1 cellular context compared by ENCODE assay signal in genomic region chr21:42758721-42759593, GRCh38.
TF ChIP-seq lines count a peak whose summit lies in the region.

No MANE protein-coding gene starts in this region.

TF ChIP-seq in SK-N-SH, 30 proteins besides CTCF, POLR2A, EP300 and RAD21 (continued from another document):
- no peak for TF ChIP-seq JUND (IDR thresholded peaks at IDR 0.05)
- TF ChIP-seq SMC3 (IDR thresholded peaks at IDR 0.05; ENCODE audit: low read depth, low read length): no peak
- TF ChIP-seq FOSL2 (IDR thresholded peaks at IDR 0.05; ENCODE audit: borderline replicate concordance, low read depth): no peak
- TF ChIP-seq TCF12 (IDR thresholded peaks at IDR 0.05): no peak
- TF ChIP-seq GATA2 (CRISPR knock-in tag; IDR thresholded peaks at IDR 0.05): no peak
- TF ChIP-seq NFIC (IDR thresholded peaks at IDR 0.05; ENCODE audit: borderline replicate concordance): no peak
- TF ChIP-seq MXI1 (IDR thresholded peaks at IDR 0.05; ENCODE audit: low read depth, low read length): no peak
- no peak for TF ChIP-seq USF2 (IDR thresholded peaks at IDR 0.05; ENCODE audit: borderline replicate concordance, low read depth, low read length)
- no peak for TF ChIP-seq YY1 (IDR thresholded peaks at IDR 0.05; ENCODE audit: low read depth)
- TF ChIP-seq RCOR1 (IDR thresholded peaks at IDR 0.05; ENCODE audit: low read length): no peak
